ENCODE assay signal across 7 cellular contexts in the genomic region with DNA sequence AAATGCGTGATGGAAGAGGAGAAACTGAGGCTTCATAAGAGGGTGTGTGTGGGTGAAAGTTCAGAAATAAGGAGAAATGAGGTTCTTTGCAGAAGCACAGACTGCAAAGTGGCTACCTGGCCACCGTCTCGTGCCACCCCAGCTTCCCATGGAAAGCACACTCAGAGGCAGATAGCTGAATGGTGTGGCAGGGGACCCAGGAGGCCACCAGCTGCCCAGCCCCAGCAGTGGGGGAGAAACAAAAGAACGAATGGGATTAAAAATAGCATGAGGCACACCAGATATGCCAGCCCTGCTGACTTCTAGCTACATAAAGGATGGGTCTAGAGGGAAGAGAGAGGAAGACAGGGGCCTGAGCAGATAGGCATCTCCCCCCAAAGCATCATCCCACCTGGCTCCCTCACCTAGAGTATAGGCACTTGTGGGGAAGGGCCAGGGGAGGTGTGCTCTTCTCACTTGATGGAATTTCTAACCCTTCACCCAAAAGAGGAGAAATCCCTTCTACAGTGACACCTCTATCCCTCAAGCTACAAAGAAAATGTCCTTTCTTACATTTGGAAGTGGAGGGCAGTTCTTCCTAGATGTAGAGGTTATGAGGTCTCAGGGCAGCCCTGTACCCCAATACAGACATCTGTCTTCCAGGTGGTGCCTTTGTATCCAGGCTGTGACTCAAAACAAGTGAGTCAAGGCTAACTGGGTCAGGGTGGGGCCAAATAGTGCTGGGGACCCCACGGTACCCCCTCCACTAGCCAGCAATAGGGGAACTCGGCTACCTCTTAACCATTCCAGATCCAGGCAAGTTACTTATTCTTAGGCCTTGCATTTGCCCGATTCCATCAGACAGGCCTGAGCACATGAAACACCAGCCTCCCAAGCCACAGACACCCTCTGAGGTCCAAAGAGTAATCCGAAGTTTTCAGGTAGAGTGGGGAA. TPM values are rescaled to one million over a fixed set of nuclear protein-coding genes. Genes with fewer than 3 reads are reported as not detected.
DNase-seq lines count a peak whose midpoint lies in the region; ATAC-seq and TF ChIP-seq lines count a peak whose summit lies in the region.

No MANE protein-coding gene starts in this region.

- H3K27ac ChIP-seq in HUES6 (ENCODE audit: low read depth, low read length) (peak overlapping the region; percentile 81), stomach (peak overlapping the region; percentile 85 to 98 (median 98))

- H3K4me3 Mint-ChIP-seq in activated CD8-positive, alpha-beta T cell treated with anti-CD3 and anti-CD28 coated beads for 36 hours = peak overlapping the region; percentile 92

- no peak for ATAC-seq in activated CD8-positive, alpha-beta T cell treated with anti-CD3 and anti-CD28 coated beads for 36 hours
- ATAC-seq in HG02885 (IDR thresholded peaks at IDR 0.05; ENCODE audit: poor library complexity, unreplicated experiment) = no peak

- POLR2A ChIA-PET in activated CD8-positive, alpha-beta T cell treated with anti-CD3 and anti-CD28 coated beads for 36 hours (lab: Charles Lee) = interaction anchor here (0.8 to 4.4 kb wide), 5 partner anchors 8 to 60 kb away, joined by 3 to 39 read pairs (median 5); a partner anchor contains a TSS

- TF ChIP-seq POLR2A in stomach (IDR thresholded peaks at IDR 0.05) = no peak

- peak overlapping the region; percentile 98 for H3K27ac Mint-ChIP-seq in activated CD8-positive, alpha-beta T cell treated with anti-CD3 and anti-CD28 coated beads for 36 hours

- TF ChIP-seq CTCF in activated CD8-positive, alpha-beta T cell treated with anti-CD3 and anti-CD28 coated beads for 36 hours (IDR thresholded peaks at IDR 0.05) = no peak
- no peak for TF ChIP-seq CTCF in stomach (IDR thresholded peaks at IDR 0.05)

- WGBS in stomach, 5 donors = 1 to 7% (median 6%) methylated on average over 8 of the region's 8 CpGs

- H3K27me3 ChIP-seq in HUES6 (ENCODE audit: control insufficient read depth, insufficient read depth, low read length) (no peaks in the 10 kb centered on the region), iPS-15b (ENCODE audit: control insufficient read depth, insufficient read depth, low read length) (peaks cover 4% of the 10 kb centered on the region), stomach (no peaks in the 10 kb centered on the region)

- no peaks in the 10 kb centered on the region for H3K27me3 Mint-ChIP-seq in activated CD8-positive, alpha-beta T cell treated with anti-CD3 and anti-CD28 coated beads for 36 hours

- CTCF ChIA-PET in activated CD8-positive, alpha-beta T cell treated with anti-CD3 and anti-CD28 coated beads for 36 hours (lab: Charles Lee) = interaction anchor here (1.2 to 3.1 kb wide), 3 partner anchors 21 to 110 kb away, joined by 3 to 26 read pairs (median 3); a partner anchor contains a TSS

- intact Hi-C loops in activated CD8-positive, alpha-beta T cell treated with anti-CD3 and anti-CD28 coated beads for 36 hours (cut with micrococcal nuclease) = no loop called here
- intact Hi-C loops in stomach (cut with DNase I; ENCODE audit: low total_unique reads) = no loop called here

- peaks cover 57% of the 10 kb centered on the region for H3K36me3 Mint-ChIP-seq in activated CD8-positive, alpha-beta T cell treated with anti-CD3 and anti-CD28 coated beads for 36 hours (ENCODE audit: low read depth)

- H3K4me1 ChIP-seq in HUES6 (ENCODE audit: control insufficient read depth, insufficient read depth, low read length) (peaks cover 57% of the 10 kb centered on the region), iPS-15b (ENCODE audit: control insufficient read depth, insufficient read depth, low read length) (peaks cover 38% of the 10 kb centered on the region), stomach (peaks cover 52 to 68% (median 67%) of the 10 kb centered on the region in 4 donors)

- no peak for TF ChIP-seq EP300 in stomach (IDR thresholded peaks at IDR 0.05)

- peak overlapping the region; percentile 94 for H3K4me3 ChIP-seq in HUES6 (ENCODE audit: low read depth, low read length)
- H3K4me3 ChIP-seq in iPS-15b (ENCODE audit: low read depth, low read length) = peak overlapping the region; percentile 56
- peak overlapping the region; percentile 79 to 99 (median 88) for H3K4me3 ChIP-seq in stomach

- H3K36me3 ChIP-seq in HUES6 (ENCODE audit: control insufficient read depth, insufficient read depth, low read length) (peaks cover 24% of the 10 kb centered on the region), iPS-15b (ENCODE audit: control insufficient read depth, insufficient read depth, low read length) (peaks cover 24% of the 10 kb centered on the region), stomach (peaks cover 18 to 27% (median 23%) of the 10 kb centered on the region in 4 donors)

- DNase-seq in activated CD8-positive, alpha-beta T cell treated with anti-CD3 and anti-CD28 coated beads for 36 hours = no peak
- DNase-seq in stomach = no peak
- DNase-seq in stimulated activated CD4-positive, alpha-beta T cell treated with anti-CD3 and anti-CD28 coated beads, Interleukin-2, amount 100 ng/mL, for 48 hours = no peak
- no peak for DNase-seq in NCI-H1694 treated with DMSO at 0.1 percent for 48 hours (lab: John Stamatoyannopoulos, UW)

- H3K4me1 Mint-ChIP-seq in activated CD8-positive, alpha-beta T cell treated with anti-CD3 and anti-CD28 coated beads for 36 hours (ENCODE audit: low read depth) = peaks cover 52% of the 10 kb centered on the region

- no peaks in the 10 kb centered on the region for H3K9me3 Mint-ChIP-seq in activated CD8-positive, alpha-beta T cell treated with anti-CD3 and anti-CD28 coated beads for 36 hours

- H3K9ac ChIP-seq in HUES6 (ENCODE audit: low read length) (peak overlapping the region; percentile 97), iPS-15b (ENCODE audit: low read depth, low read length) (peak overlapping the region; percentile 54)

- H3K9me3 ChIP-seq in HUES6 (ENCODE audit: control insufficient read depth, insufficient read depth, low read depth, low read length) (no peaks in the 10 kb centered on the region), iPS-15b (ENCODE audit: control insufficient read depth, insufficient read depth, low read length) (no peaks in the 10 kb centered on the region), stomach (no peaks in the 10 kb centered on the region)

RNA-seq across cellular contexts. Expression of a gene that starts 3.5 kb away (rescaled TPM):
- 100 to 1,000 TPM; 232 to 235 TPM for total RNA-seq in activated CD8-positive, alpha-beta T cell treated with anti-CD3 and anti-CD28 coated beads for 36 hours
- total RNA-seq in stomach = 100 to 1,000 TPM in 4 of 5 donors, 10 to 100 TPM in 1; 81.7 to 214 (median 163) TPM
- 100 to 1,000 TPM; 114 to 165 (median 144) TPM for polyA plus RNA-seq in stomach

RNA-seq across cellular contexts. Expression of a gene that starts 7.1 kb away (rescaled TPM):
- total RNA-seq in activated CD8-positive, alpha-beta T cell treated with anti-CD3 and anti-CD28 coated beads for 36 hours = 10 to 100 TPM; 84.2 to 93.6 TPM
- 10 to 100 TPM; 15.6 to 56.8 (median 33.3) TPM for total RNA-seq in stomach
- polyA plus RNA-seq in stomach = 100 to 1,000 TPM in 2 of 3 donors, 10 to 100 TPM in 1; 91.6 to 113 (median 111) TPM

RNA-seq across cellular contexts. Expression of a gene that starts 19.3 kb away (rescaled TPM):
- total RNA-seq in activated CD8-positive, alpha-beta T cell treated with anti-CD3 and anti-CD28 coated beads for 36 hours = 10 to 100 TPM; 69.8 to 70.6 TPM
- total RNA-seq in stomach = 10 to 100 TPM; 24.0 to 93.0 (median 76.4) TPM
- 10 to 100 TPM; 39.1 to 41.9 (median 40.1) TPM for polyA plus RNA-seq in stomach

RNA-seq across cellular contexts. Expression of a gene that starts 19.4 kb away (rescaled TPM):
- 10 to 100 TPM; 40.6 to 44.5 TPM for total RNA-seq in activated CD8-positive, alpha-beta T cell treated with anti-CD3 and anti-CD28 coated beads for 36 hours
- 10 to 100 TPM in 3 of 5 donors, 1 to 10 TPM in 2; 4.5 to 65.5 (median 24.3) TPM for total RNA-seq in stomach
- 10 to 100 TPM in 2 of 3 donors, 1 to 10 TPM in 1; 7.5 to 12.3 (median 11.0) TPM for polyA plus RNA-seq in stomach

RNA-seq across cellular contexts. Expression of a gene that starts 19.7 kb away (rescaled TPM):
- total RNA-seq in activated CD8-positive, alpha-beta T cell treated with anti-CD3 and anti-CD28 coated beads for 36 hours = 10 to 100 TPM; 32.3 to 32.5 TPM
- 10 to 100 TPM; 15.2 to 90.2 (median 72.4) TPM for total RNA-seq in stomach
- 10 to 100 TPM; 31.0 to 50.2 (median 43.5) TPM for polyA plus RNA-seq in stomach
